In genomic region chr1:111619635-111620411, GRCh38 we compare ENCODE assay signal across 8 cellular contexts. TPM values are rescaled to one million over a fixed set of nuclear protein-coding genes. Genes with fewer than 3 reads are reported as not detected.
A peak's percentile ranks its signal among the peaks of the same experiment; 100 is the strongest.
DNase-seq lines count a peak whose midpoint lies in the region.

Gene RAP1A, plus strand, starts transcription at chr1:111619789. Its CDS starts 71,572 bp downstream, at chr1:111691361.

- H3K36me3 ChIP-seq in SK-N-MC (ENCODE audit: insufficient read depth, low read length), result no peaks in the 10 kb centered on the region; the same call in 1 of the 2 replicates
- H3K36me3 ChIP-seq in neuron (ENCODE audit: insufficient read depth, low read length), result no peaks in the 10 kb centered on the region
- no peaks in the 10 kb centered on the region for H3K36me3 ChIP-seq in stomach smooth muscle (ENCODE audit: control insufficient read depth in 2 of 2, insufficient read depth in 2 of 2, low read length in 2 of 2)

- H3K27ac ChIP-seq in SK-N-MC (no peak within 1 kb of the TSS), stomach smooth muscle (ENCODE audit: low read length) (peak within 1 kb of the TSS; percentile 88)

- intact Hi-C loops in activated naive CD4-positive, alpha-beta T cell treated with anti-CD3 and anti-CD28 coated beads for 36 hours (cut with micrococcal nuclease), result loop anchor here (1.0 to 10.0 kb wide), 5 partner anchors 28 to 945 kb away; partner anchors contain the start of genes CD53 and KCNA3

- H3K27me3 ChIP-seq in neuron (ENCODE audit: insufficient read depth, low read length) (no peaks in the 10 kb centered on the region), stomach smooth muscle (ENCODE audit: control insufficient read depth in 1 of 2, insufficient read depth in 2 of 2, low read length in 2 of 2) (no peaks in the 10 kb centered on the region)

- H2AFZ ChIP-seq in neuron (ENCODE audit: low read depth, low read length), result peak within 1 kb of the TSS; percentile 87

- H3K4me1 ChIP-seq in neuron (ENCODE audit: insufficient read depth, low read length) (peaks cover 12% of the 10 kb centered on the region), stomach smooth muscle (ENCODE audit: control insufficient read depth, insufficient read depth, low read length) (peaks cover 10% of the 10 kb centered on the region)

- H3K9ac ChIP-seq in SK-N-MC (ENCODE audit: insufficient read length), result peak within 1 kb of the TSS; percentile 86
- peak within 1 kb of the TSS; percentile 91 to 99 for H3K9ac ChIP-seq in stomach smooth muscle (ENCODE audit: low read length in 2 of 2)

- no peaks in the 10 kb centered on the region for H3K9me3 ChIP-seq in SK-N-MC (ENCODE audit: low read depth, low read length)
- no peaks in the 10 kb centered on the region for H3K9me3 ChIP-seq in neuron (ENCODE audit: low read length)
- no peaks in the 10 kb centered on the region for H3K9me3 ChIP-seq in stomach smooth muscle (ENCODE audit: control insufficient read depth in 2 of 2, low read length in 2 of 2)

- H3K9me3 Mint-ChIP-seq in activated naive CD4-positive, alpha-beta T cell treated with anti-CD3 and anti-CD28 coated beads for 36 hours, result no peaks in the 10 kb centered on the region

- peaks cover 23% of the 10 kb centered on the region for H3K36me3 Mint-ChIP-seq in activated naive CD4-positive, alpha-beta T cell treated with anti-CD3 and anti-CD28 coated beads for 36 hours (ENCODE audit: low read depth)

- H3K4me3 ChIP-seq in SK-N-MC (peak within 1 kb of the TSS; percentile 80), neuron (ENCODE audit: low read length) (peak within 1 kb of the TSS; percentile 67), stomach smooth muscle (ENCODE audit: low read length in 2 of 2) (peak within 1 kb of the TSS; percentile 90 to 93)

- H3K27me3 Mint-ChIP-seq in activated naive CD4-positive, alpha-beta T cell treated with anti-CD3 and anti-CD28 coated beads for 36 hours (ENCODE audit: low read depth), result no peaks in the 10 kb centered on the region

- H3K27ac Mint-ChIP-seq in activated naive CD4-positive, alpha-beta T cell treated with anti-CD3 and anti-CD28 coated beads for 36 hours, result peak within 1 kb of the TSS; percentile 96

- peaks cover 69% of the 10 kb centered on the region for H3K4me1 Mint-ChIP-seq in activated naive CD4-positive, alpha-beta T cell treated with anti-CD3 and anti-CD28 coated beads for 36 hours (ENCODE audit: low read depth)

- peak; percentile 92 for DNase-seq in EL
- DNase-seq in HCEC 1CT, result peak; percentile 92
- DNase-seq in NAMALWA (ENCODE audit: low spot score), result peak; percentile 87
- peak; percentile 37 for DNase-seq in SK-N-MC (ENCODE audit: low read depth, low spot score)
- DNase-seq in activated naive CD4-positive, alpha-beta T cell treated with anti-CD3 and anti-CD28 coated beads for 36 hours, result peak; percentile 97
- DNase-seq in foreskin melanocyte, result peak; percentile 76

- CTCF ChIA-PET in activated naive CD4-positive, alpha-beta T cell treated with anti-CD3 and anti-CD28 coated beads for 36 hours (lab: Charles Lee), result interaction anchor here (0.6 to 5.2 kb wide), 7 partner anchors 13 to 112 kb away, joined by 3 to 45 read pairs (median 5); no protein-coding TSS in a partner anchor

- H3K4me3 Mint-ChIP-seq in activated naive CD4-positive, alpha-beta T cell treated with anti-CD3 and anti-CD28 coated beads for 36 hours, result peak within 1 kb of the TSS; percentile 93

RNA-seq across cellular contexts. Expression of gene RAP1A, which starts in this region (rescaled TPM):
- 100 to 1,000 TPM; 152 to 155 TPM for total RNA-seq in activated naive CD4-positive, alpha-beta T cell treated with anti-CD3 and anti-CD28 coated beads for 36 hours

Comparison
In these comparisons a context has a peak if more than half of its experiments do, and no peak if none do; other contexts are left out.
1. DNase-seq: peak in every context shown above with its lines; median percentile 97 in activated naive CD4-positive, alpha-beta T cell treated with anti-CD3 and anti-CD28 coated beads for 36 hours; 92 in EL; 92 in HCEC 1CT; 87 in NAMALWA; 76 in foreskin melanocyte; 37 in SK-N-MC.